8 cellular contexts compared by ENCODE assay signal in the genomic region with DNA sequence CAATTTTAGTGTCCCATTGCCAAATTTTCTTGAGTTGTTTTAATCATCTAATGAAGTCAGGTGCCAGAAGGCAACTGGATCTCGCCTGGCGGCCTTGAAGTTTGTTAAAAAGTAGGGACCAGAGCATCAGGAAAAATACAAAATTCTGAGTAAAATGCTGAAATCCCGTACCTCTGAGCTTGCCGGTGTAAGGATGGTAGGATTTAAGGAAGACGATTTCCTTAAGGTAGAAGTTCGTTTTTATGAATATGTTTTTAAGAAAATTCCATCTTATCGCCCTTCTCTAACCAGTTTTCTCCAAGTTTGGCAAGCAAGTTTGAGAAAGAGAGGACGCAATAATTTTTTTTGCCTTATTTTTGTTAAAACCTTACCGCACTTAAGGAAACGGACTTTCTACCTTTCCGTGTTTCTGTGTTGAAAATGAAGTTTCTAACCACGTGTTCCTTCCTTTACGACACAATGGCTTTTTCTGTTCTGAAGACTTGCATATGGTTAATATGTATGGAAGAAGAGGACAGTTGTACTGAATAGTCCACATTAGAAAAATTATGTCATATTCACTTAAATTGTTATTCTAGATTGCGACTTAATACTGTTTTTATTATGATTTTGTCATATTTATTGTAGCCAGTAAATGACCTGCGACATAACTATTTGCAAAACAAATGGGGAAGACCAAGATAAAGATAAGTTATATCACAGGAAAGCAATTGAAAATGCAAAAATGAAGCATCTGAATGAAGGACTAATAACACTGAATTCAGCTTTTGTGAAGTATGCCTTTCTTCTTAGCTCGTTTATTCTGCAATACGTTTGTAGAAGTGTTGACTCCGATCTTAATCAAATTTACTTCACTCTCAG. TPM values are rescaled to one million over a fixed set of nuclear protein-coding genes. Genes with fewer than 3 reads are reported as not detected.
DNase-seq lines count a peak whose midpoint lies in the region; ATAC-seq and TF ChIP-seq lines count a peak whose summit lies in the region.

No MANE protein-coding gene starts in this region.

- in situ Hi-C loops in KBM-7 (cut with MboI; ENCODE audit: low pct_unique_long_range_greater_than_20kb, low sequenced_read_pairs) = no loop called here

- DNase-seq in AG09309 (ENCODE audit: low read depth) = no peak
- DNase-seq in KBM-7 = peak; percentile 55
- no peak for DNase-seq in central memory CD8-positive, alpha-beta T cell (ENCODE audit: low spot score in 2 of 2)
- no peak for DNase-seq in mucosa of descending colon
- no peak for DNase-seq in epidermal melanocyte (ENCODE audit: insufficient read length, low spot score)
- no peak for DNase-seq in effector CD8-positive, alpha-beta T cell (lab: John Stamatoyannopoulos, UW)
- DNase-seq in SJCRH30 = no peak

- H3K4me3 ChIP-seq in AG09309 (ENCODE audit: control insufficient read depth, low read depth, low read length) (peak overlapping the region; percentile 41), mucosa of descending colon (peak overlapping the region; percentile 41), SJCRH30 (no peak overlapping the region)

- peaks cover 39% of the 10 kb centered on the region for H3K4me1 Mint-ChIP-seq in central memory CD8-positive, alpha-beta T cell

- H3K27ac Mint-ChIP-seq in central memory CD8-positive, alpha-beta T cell (ENCODE audit: low read depth) = peak overlapping the region; percentile 95

- no peaks in the 10 kb centered on the region for H3K9me3 ChIP-seq in mucosa of descending colon
- no peaks in the 10 kb centered on the region for H3K9me3 ChIP-seq in SJCRH30 (replicated peaks)

- peak overlapping the region; percentile 97 for H3K4me3 Mint-ChIP-seq in central memory CD8-positive, alpha-beta T cell

- no peak for TF ChIP-seq CTCF in AG09309 (IDR thresholded peaks at IDR 0.05; ENCODE audit: control insufficient read depth, insufficient read depth, low read depth, low read length, missing control alignments)
- no peak for TF ChIP-seq CTCF in mucosa of descending colon (IDR thresholded peaks at IDR 0.05)

- intact Hi-C loops in mucosa of descending colon (cut with DNase I, micrococcal nuclease) = no loop called here

- peaks cover 12% of the 10 kb centered on the region for H3K4me1 ChIP-seq in mucosa of descending colon (ENCODE audit: low read depth)
- H3K4me1 ChIP-seq in SJCRH30 = no peaks in the 10 kb centered on the region

- no peaks in the 10 kb centered on the region for H3K9me3 Mint-ChIP-seq in central memory CD8-positive, alpha-beta T cell

- no peaks in the 10 kb centered on the region for H3K27me3 ChIP-seq in SJCRH30

- H3K27me3 Mint-ChIP-seq in central memory CD8-positive, alpha-beta T cell = no peaks in the 10 kb centered on the region

- H3K27ac ChIP-seq in SJCRH30 = no peak overlapping the region

- H3K36me3 ChIP-seq in mucosa of descending colon (ENCODE audit: low read depth) (no peaks in the 10 kb centered on the region), SJCRH30 (no peaks in the 10 kb centered on the region)

- H3K36me3 Mint-ChIP-seq in central memory CD8-positive, alpha-beta T cell (ENCODE audit: insufficient read depth) = peaks cover 14% of the 10 kb centered on the region

- no peak for ATAC-seq in central memory CD8-positive, alpha-beta T cell (replicated peaks; ENCODE audit: extremely low read depth, poor library complexity, severe bottlenecking)
- ATAC-seq in mucosa of descending colon = no peak
- no peak for ATAC-seq in GM18873 (IDR thresholded peaks at IDR 0.05; ENCODE audit: low FRiP score, unreplicated experiment)

RNA-seq across cellular contexts. Expression of gene ATF7IP2, which starts 0.9 kb away (rescaled TPM):
- total RNA-seq in mucosa of descending colon = 10 to 100 TPM in 2 of 3 donors, 1 to 10 TPM in 1; 5.0 to 14.5 (median 11.0) TPM
- not detected in 2 replicates for total RNA-seq in SJCRH30 (2014; rRNA removed; shearing (Covaris generic))
